ENCODE assay signal across 30 cellular contexts in genomic region chr10:48541144-48541795, GRCh38.
A peak's percentile ranks its signal among the peaks of the same experiment; 100 is the strongest.
DNase-seq lines count a peak whose midpoint lies in the region; ATAC-seq, FAIRE-seq and TF ChIP-seq lines count a peak whose summit lies in the region.
"Had no signal": no experiment of that assay in that cellular context is flagged by ENCODE, and none has a peak within 500 bp of the region (broad histone marks: within the 10 kb centered on the region; RNA-seq: fewer than 3 reads in every experiment).

No MANE protein-coding gene starts in this region.

- CTCF ChIA-PET in H1 (lab: Charles Lee; ENCODE audit: partially characterized antibody), result interaction anchor here (0.9 to 8.7 kb wide), 6 partner anchors 10 to 251 kb away, joined by 3 to 127 read pairs (median 12); no protein-coding TSS in a partner anchor
- CTCF ChIA-PET in activated CD4-positive, alpha-beta memory T cell treated with anti-CD3 and anti-CD28 coated beads for 36 hours (lab: Charles Lee), result interaction anchor here (1.6 kb wide), 1 partner anchor 115 kb away, joined by 5 read pairs; no protein-coding TSS in a partner anchor

- no peak overlapping the region for H3K4ac ChIP-seq in H1 (replicated peaks; ENCODE audit: insufficient read length, low read depth, low read length)

- TF ChIP-seq EP300 in H1 (IDR thresholded peaks at IDR 0.05; ENCODE audit: borderline replicate concordance in 1 of 2, low read depth in 2 of 2, low read length in 2 of 2), result no peak
- no peak for TF ChIP-seq EP300 in stomach (IDR thresholded peaks at IDR 0.05)

- H3K4me2 ChIP-seq in H1 (ENCODE audit: insufficient read depth in 1 of 2, low read depth in 2 of 2, low read length in 2 of 2), result no peak overlapping the region
- H3K4me2 ChIP-seq: KMS-11 had no signal

- TF ChIP-seq RAD21 in H1 (IDR thresholded peaks at IDR 0.05 in 1 of 2, conservative IDR thresholded peaks at IDR 0.05 in 1 of 2; ENCODE audit: low read depth in 2 of 2, low read length in 2 of 2), result no peak

- peak overlapping the region; percentile 68 for H4K91ac ChIP-seq in H1 (replicated peaks; ENCODE audit: insufficient read length, low read length)

- intact Hi-C loops in stomach (cut with DNase I; ENCODE audit: low total_unique reads), result no loop called here
- intact Hi-C loops in activated CD4-positive, alpha-beta memory T cell treated with anti-CD3 and anti-CD28 coated beads for 36 hours (cut with micrococcal nuclease), result no loop called here

- H3K9ac ChIP-seq in H1 (replicated peaks in 1 of 4; ENCODE audit: extremely low read depth in 1 of 4, low read depth in 3 of 4, low read length in 3 of 4), result no peak overlapping the region
- H3K9ac ChIP-seq: KMS-11 had no signal

- no peaks in the 10 kb centered on the region for H3K27me3 ChIP-seq in H1 (replicated peaks in 1 of 4; ENCODE audit: control insufficient read depth in 3 of 4, extremely low read depth in 1 of 4, insufficient read depth in 3 of 4, low read length in 3 of 4)
- no peaks in the 10 kb centered on the region for H3K27me3 ChIP-seq in stomach
- H3K27me3 ChIP-seq: cardiac muscle cell, upper lobe of right lung had no signal

- peaks cover 0 to 28% (median 17%) of the 10 kb centered on the region in 4 experiments; a peak in 6 of 7 replicates for H3K4me1 ChIP-seq in H1 (replicated peaks in 1 of 4; ENCODE audit: control insufficient read depth in 3 of 4, insufficient read depth in 4 of 4, low read length in 3 of 4)
- H3K4me1 ChIP-seq in stomach, result no peaks in the 10 kb centered on the region
- H3K4me1 ChIP-seq: upper lobe of right lung had no signal

- H4K8ac ChIP-seq in H1 (ENCODE audit: extremely low read depth, insufficient read depth, low read length), result peak overlapping the region; percentile 45

- H2AFZ ChIP-seq in H1 (ENCODE audit: low read length), result no peak overlapping the region

- H4K5ac ChIP-seq in H1 (ENCODE audit: insufficient read length, low read depth, low read length), result no peak overlapping the region

- POLR2A ChIA-PET in H1 (lab: Charles Lee; ENCODE audit: partially characterized antibody), result interaction anchor here (1.3 kb wide), 1 partner anchor 99 kb away, joined by 3 read pairs; no protein-coding TSS in a partner anchor
- POLR2A ChIA-PET in activated CD4-positive, alpha-beta memory T cell treated with anti-CD3 and anti-CD28 coated beads for 36 hours (lab: Charles Lee), result no interaction called here

- H3K4me1 Mint-ChIP-seq in activated T-cell treated with anti-CD3 and anti-CD28 coated beads, Interleukin-2, amount 50 U/mL, for 24 hours (ENCODE audit: low read depth), result no peaks in the 10 kb centered on the region
- no peaks in the 10 kb centered on the region for H3K4me1 Mint-ChIP-seq in activated CD4-positive, alpha-beta memory T cell treated with anti-CD3 and anti-CD28 coated beads for 36 hours (ENCODE audit: low read depth)
- H3K4me1 Mint-ChIP-seq: CD14-positive monocyte, immature natural killer cell had no signal

- H3K36me3 Mint-ChIP-seq in activated T-cell treated with anti-CD3 and anti-CD28 coated beads, Interleukin-2, amount 50 U/mL, for 24 hours (ENCODE audit: low read depth), result no peaks in the 10 kb centered on the region
- no peaks in the 10 kb centered on the region for H3K36me3 Mint-ChIP-seq in activated CD4-positive, alpha-beta memory T cell treated with anti-CD3 and anti-CD28 coated beads for 36 hours
- H3K36me3 Mint-ChIP-seq: CD14-positive monocyte, immature natural killer cell had no signal

- no peak for ATAC-seq in stimulated activated naive CD8-positive, alpha-beta T cell treated with anti-CD3 and anti-CD28 coated beads, Interleukin-15, Interleukin-2, amounts not matched to agents 100 U/mL and 50 U/mL, for 24 hours
- ATAC-seq: left lobe of liver, upper lobe of right lung had no signal

- DNase-seq in EL, result peak; percentile 58
- peak; percentile 77 for DNase-seq in M059J (ENCODE audit: low read depth)
- peak in 1 of 2 experiments; percentile 30 for DNase-seq in H1 (ENCODE audit: low read depth in 1 of 2, low spot score in 2 of 2)
- DNase-seq in stomach, result peak; percentile 19
- no peak for DNase-seq in stimulated activated naive CD8-positive, alpha-beta T cell treated with anti-CD3 and anti-CD28 coated beads, Interleukin-15, Interleukin-2, amounts not matched to agents 100 U/mL and 50 U/mL, for 24 hours
- DNase-seq in activated T-cell treated with anti-CD3 and anti-CD28 coated beads, Interleukin-2, amount 50 U/mL, for 24 hours, result no peak
- no peak for DNase-seq in activated CD4-positive, alpha-beta memory T cell treated with anti-CD3 and anti-CD28 coated beads for 36 hours
- DNase-seq: activated CD4-positive, alpha-beta T cell treated with anti-CD3 and anti-CD28 coated beads for 48 hours; activated naive CD4-positive, alpha-beta T cell treated with Interleukin-2 at 50 U/mL for 16 hours; activated T-cell treated with anti-CD3 and anti-CD28 coated beads, Interleukin-2, amount 50 U/mL, for 48 hours; Calu3; DMS79 treated with DMSO at 0.1 percent for 48 hours; hippocampal formation; immature natural killer cell; mesenchymal stem cell; NCI-H1436; NCI-H446 treated with DMSO at 0.1 percent for 48 hours; occipital lobe; stimulated activated CD8-positive, alpha-beta memory T cell treated with anti-CD3 and anti-CD28 coated beads, Interleukin-4, amount 100 ng/mL, for 48 hours; T-helper 2 cell; upper lobe of right lung had no signal

- H2AK5ac ChIP-seq in H1 (ENCODE audit: low read depth, low read length), result peak overlapping the region; percentile 72; the same call in 1 of the 2 replicates

- peak overlapping the region; percentile 94; the same call in 1 of the 2 replicates for H2BK12ac ChIP-seq in H1 (ENCODE audit: low read depth, low read length)

- no peak overlapping the region for H3K4me3 Mint-ChIP-seq in activated T-cell treated with anti-CD3 and anti-CD28 coated beads, Interleukin-2, amount 50 U/mL, for 24 hours
- H3K4me3 Mint-ChIP-seq in activated CD4-positive, alpha-beta memory T cell treated with anti-CD3 and anti-CD28 coated beads for 36 hours, result no peak overlapping the region
- H3K4me3 Mint-ChIP-seq: CD14-positive monocyte; dendritic cell treated with granulocyte-macrophage colony-stimulating factor and Interleukin-4, amounts not matched to agents 40 ng/mL and 50 ng/mL, for 4 days; immature natural killer cell had no signal

- H3K23ac ChIP-seq in H1 (ENCODE audit: insufficient read length), result no peak overlapping the region

- no peak for TF ChIP-seq CTCF in H1 (IDR thresholded peaks at IDR 0.05; ENCODE audit: control extremely low read depth in 1 of 3, insufficient read depth in 1 of 3, low read depth in 1 of 3, low read length in 3 of 3)
- TF ChIP-seq CTCF in stomach (IDR thresholded peaks at IDR 0.05), result no peak

- 97% methylated on average over 7 of the region's 7 CpGs; no CpG with 5 or more reads in 1 of the 2 experiments for whole genome bisulfite sequencing in H1 (ENCODE audit: extremely low coverage in 1 of 2, insufficient coverage in 1 of 2, insufficient read length in 1 of 2, insufficient replicate concordance in 2 of 2, low coverage in 1 of 2, low lambda C conversion rate in 2 of 2, missing lambda C conversion rate in 1 of 2), 2 experiments
- 81 to 91% (median 86%) methylated on average over 7 of the region's 7 CpGs for WGBS in stomach, 5 donors

- H3K36me3 ChIP-seq in H1 (ENCODE audit: control insufficient read depth in 2 of 4, insufficient read depth in 4 of 4, low read length in 3 of 4) (no peaks in the 10 kb centered on the region), stomach (no peaks in the 10 kb centered on the region)
- H3K36me3 ChIP-seq: cardiac muscle cell, upper lobe of right lung had no signal

- H3K9me3 Mint-ChIP-seq in activated T-cell treated with anti-CD3 and anti-CD28 coated beads, Interleukin-2, amount 50 U/mL, for 24 hours, result no peaks in the 10 kb centered on the region
- no peaks in the 10 kb centered on the region for H3K9me3 Mint-ChIP-seq in activated CD4-positive, alpha-beta memory T cell treated with anti-CD3 and anti-CD28 coated beads for 36 hours
- H3K9me3 Mint-ChIP-seq: immature natural killer cell had no signal

- H2BK5ac ChIP-seq in H1 (ENCODE audit: low read depth, low read length), result peak overlapping the region; percentile 60; the same call in 1 of the 2 replicates

- no peaks in the 10 kb centered on the region for H3K79me1 ChIP-seq in H1 (ENCODE audit: low read depth, low read length)

- H3K79me2 ChIP-seq in H1 (ENCODE audit: control insufficient read depth in 1 of 2, insufficient read depth in 2 of 2, low read length in 2 of 2), result no peaks in the 10 kb centered on the region

- no peaks in the 10 kb centered on the region for H4K20me1 ChIP-seq in H1 (replicated peaks in 1 of 2; ENCODE audit: control insufficient read depth in 1 of 2, insufficient read depth in 2 of 2, low read length in 2 of 2)

- TF ChIP-seq POLR2A in H1 (IDR thresholded peaks at IDR 0.05; ENCODE audit: control extremely low read depth in 1 of 2, low read depth in 2 of 2, low read length in 2 of 2), result no peak
- TF ChIP-seq POLR2A in stomach (IDR thresholded peaks at IDR 0.05), result no peak

- H3K14ac ChIP-seq in H1 (ENCODE audit: insufficient read length), result no peak overlapping the region

- peaks cover 7% of the 10 kb centered on the region for H3K27me3 Mint-ChIP-seq in activated T-cell treated with anti-CD3 and anti-CD28 coated beads, Interleukin-2, amount 50 U/mL, for 24 hours
- H3K27me3 Mint-ChIP-seq in activated CD4-positive, alpha-beta memory T cell treated with anti-CD3 and anti-CD28 coated beads for 36 hours, result no peaks in the 10 kb centered on the region

- no peaks in the 10 kb centered on the region; the same call in 1 of the 2 replicates for H3K23me2 ChIP-seq in H1 (ENCODE audit: low read depth, low read length)

- H2BK15ac ChIP-seq in H1 (ENCODE audit: low read length), result peak overlapping the region; percentile 99

- FAIRE-seq in H1 (lab: Jason Lieb, UNC), result no peak
- FAIRE-seq: endometrium, frontal cortex had no signal

- H2BK20ac ChIP-seq in H1 (ENCODE audit: low read length), result peak overlapping the region; percentile 96; the same call in 1 of the 2 replicates

- H3K18ac ChIP-seq in H1 (ENCODE audit: extremely low read depth, low read length), result 0 out of 2 replicates have a peak overlapping the region, but pooled peaks have one; percentile 15

- no peak overlapping the region for H3K4me3 ChIP-seq in H1 (ENCODE audit: extremely low read depth in 1 of 4, insufficient read depth in 2 of 4, low read depth in 3 of 4, low read length in 4 of 4)
- H3K4me3 ChIP-seq in stomach, result no peak overlapping the region
- H3K4me3 ChIP-seq: cardiac muscle cell, upper lobe of right lung had no signal

- no peak overlapping the region for H2BK120ac ChIP-seq in H1 (replicated peaks; ENCODE audit: low read depth, low read length)

- H3K27ac ChIP-seq in H1 (ENCODE audit: low read depth, low read length) (no peak overlapping the region), stomach (no peak overlapping the region)
- H3K27ac ChIP-seq: cardiac muscle cell, KMS-11, RWPE1, upper lobe of right lung, VCaP had no signal

- H3K27ac Mint-ChIP-seq in activated T-cell treated with anti-CD3 and anti-CD28 coated beads, Interleukin-2, amount 50 U/mL, for 24 hours, result no peak overlapping the region
- no peak overlapping the region for H3K27ac Mint-ChIP-seq in activated CD4-positive, alpha-beta memory T cell treated with anti-CD3 and anti-CD28 coated beads for 36 hours
- H3K27ac Mint-ChIP-seq: CD14-positive monocyte; dendritic cell treated with granulocyte-macrophage colony-stimulating factor and Interleukin-4, amounts not matched to agents 40 ng/mL and 50 ng/mL, for 4 days; immature natural killer cell had no signal

- no peak overlapping the region for H3K56ac ChIP-seq in H1 (replicated peaks; ENCODE audit: insufficient read length, low read depth, low read length)

- H3K9me3 ChIP-seq in H1 (ENCODE audit: insufficient read depth in 2 of 2, low read depth in 1 of 2, low read length in 1 of 2) (no peaks in the 10 kb centered on the region), stomach (no peaks in the 10 kb centered on the region)
- H3K9me3 ChIP-seq: upper lobe of right lung had no signal

Comparison
In these comparisons a context has a peak if more than half of its experiments do, and no peak if none do; other contexts are left out.
1. DNase-seq: peak in EL (single experiment), M059J (single experiment) and stomach (single experiment); none in stimulated activated naive CD8-positive, alpha-beta T cell treated with anti-CD3 and anti-CD28 coated beads, Interleukin-15, Interleukin-2, amounts not matched to agents 100 U/mL and 50 U/mL, for 24 hours (single experiment), activated T-cell treated with anti-CD3 and anti-CD28 coated beads, Interleukin-2, amount 50 U/mL, for 24 hours (single experiment) and activated CD4-positive, alpha-beta memory T cell treated with anti-CD3 and anti-CD28 coated beads for 36 hours (single experiment).